In the genomic region with DNA sequence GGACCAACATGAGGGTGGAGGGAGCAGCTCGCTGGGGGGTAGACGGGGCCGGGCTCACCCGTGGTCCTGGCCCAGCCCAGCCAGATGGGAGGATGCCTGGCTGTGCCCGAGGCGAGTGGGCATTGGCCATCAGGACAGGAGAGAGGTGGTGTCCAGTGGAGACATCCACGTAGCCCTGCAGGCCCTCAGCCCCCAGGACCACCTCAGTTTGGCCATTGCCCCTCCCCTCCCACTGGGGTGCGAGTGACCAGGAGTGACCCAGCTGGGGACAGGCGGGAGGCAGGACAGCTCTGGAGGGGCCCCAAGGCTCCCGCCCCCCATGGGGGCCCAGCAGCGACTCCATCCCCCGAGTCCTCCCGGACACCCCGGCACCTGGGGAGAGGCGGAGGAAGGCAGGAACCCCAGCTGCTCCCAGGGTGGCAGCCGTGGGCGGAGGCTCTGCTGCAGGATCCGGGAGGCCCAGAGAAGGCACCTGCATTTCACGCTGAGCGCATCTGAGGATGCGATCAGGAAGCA, we compare ENCODE assay signal across 2 cellular contexts.
TF ChIP-seq lines count a peak whose summit lies in the region.

No MANE protein-coding gene starts in this region.

TF ChIP-seq in HepG2, 621 proteins besides CTCF, POLR2A, EP300 and RAD21:
- no peak for TF ChIP-seq GABPB1 (CRISPR knock-in tag; IDR thresholded peaks at IDR 0.05)
- TF ChIP-seq ZNF441 (CRISPR knock-in tag; IDR thresholded peaks at IDR 0.05; ENCODE audit: borderline replicate concordance) = no peak

TF ChIP-seq in K562, 482 proteins besides CTCF, POLR2A, EP300 and RAD21:
- no peak for TF ChIP-seq NFATC3 (IDR thresholded peaks at IDR 0.05)
- no peak for TF ChIP-seq CCNT2 (IDR thresholded peaks at IDR 0.05; ENCODE audit: borderline replicate concordance, extremely low read depth, insufficient read length, low read depth, low read length)
- 0 out of 2 replicates have a peak, but pooled peaks have one; percentile 17 for TF ChIP-seq EGR1 (conservative IDR thresholded peaks at IDR 0.05)
- TF ChIP-seq, protein P1, sequence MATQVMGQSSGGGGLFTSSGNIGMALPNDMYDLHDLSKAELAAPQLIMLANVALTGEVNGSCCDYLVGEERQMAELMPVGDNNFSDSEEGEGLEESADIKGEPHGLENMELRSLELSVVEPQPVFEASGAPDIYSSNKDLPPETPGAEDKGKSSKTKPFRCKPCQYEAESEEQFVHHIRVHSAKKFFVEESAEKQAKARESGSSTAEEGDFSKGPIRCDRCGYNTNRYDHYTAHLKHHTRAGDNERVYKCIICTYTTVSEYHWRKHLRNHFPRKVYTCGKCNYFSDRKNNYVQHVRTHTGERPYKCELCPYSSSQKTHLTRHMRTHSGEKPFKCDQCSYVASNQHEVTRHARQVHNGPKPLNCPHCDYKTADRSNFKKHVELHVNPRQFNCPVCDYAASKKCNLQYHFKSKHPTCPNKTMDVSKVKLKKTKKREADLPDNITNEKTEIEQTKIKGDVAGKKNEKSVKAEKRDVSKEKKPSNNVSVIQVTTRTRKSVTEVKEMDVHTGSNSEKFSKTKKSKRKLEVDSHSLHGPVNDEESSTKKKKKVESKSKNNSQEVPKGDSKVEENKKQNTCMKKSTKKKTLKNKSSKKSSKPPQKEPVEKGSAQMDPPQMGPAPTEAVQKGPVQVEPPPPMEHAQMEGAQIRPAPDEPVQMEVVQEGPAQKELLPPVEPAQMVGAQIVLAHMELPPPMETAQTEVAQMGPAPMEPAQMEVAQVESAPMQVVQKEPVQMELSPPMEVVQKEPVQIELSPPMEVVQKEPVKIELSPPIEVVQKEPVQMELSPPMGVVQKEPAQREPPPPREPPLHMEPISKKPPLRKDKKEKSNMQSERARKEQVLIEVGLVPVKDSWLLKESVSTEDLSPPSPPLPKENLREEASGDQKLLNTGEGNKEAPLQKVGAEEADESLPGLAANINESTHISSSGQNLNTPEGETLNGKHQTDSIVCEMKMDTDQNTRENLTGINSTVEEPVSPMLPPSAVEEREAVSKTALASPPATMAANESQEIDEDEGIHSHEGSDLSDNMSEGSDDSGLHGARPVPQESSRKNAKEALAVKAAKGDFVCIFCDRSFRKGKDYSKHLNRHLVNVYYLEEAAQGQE (CRISPR knock-in tag; IDR thresholded peaks at IDR 0.05; ENCODE audit: low read depth) = no peak
- no peak for TF ChIP-seq PTRF (tag; IDR thresholded peaks at IDR 0.05)
- no peak for TF ChIP-seq TEAD2 (tag; IDR thresholded peaks at IDR 0.05)
- TF ChIP-seq POLR2G (IDR thresholded peaks at IDR 0.05; ENCODE audit: low read depth, low read length) = peak; percentile 60
TF ChIP-seq in K562: peak in this region for 2.
